Comparison of ENCODE assay signal across 9 cellular contexts in the genomic region with DNA sequence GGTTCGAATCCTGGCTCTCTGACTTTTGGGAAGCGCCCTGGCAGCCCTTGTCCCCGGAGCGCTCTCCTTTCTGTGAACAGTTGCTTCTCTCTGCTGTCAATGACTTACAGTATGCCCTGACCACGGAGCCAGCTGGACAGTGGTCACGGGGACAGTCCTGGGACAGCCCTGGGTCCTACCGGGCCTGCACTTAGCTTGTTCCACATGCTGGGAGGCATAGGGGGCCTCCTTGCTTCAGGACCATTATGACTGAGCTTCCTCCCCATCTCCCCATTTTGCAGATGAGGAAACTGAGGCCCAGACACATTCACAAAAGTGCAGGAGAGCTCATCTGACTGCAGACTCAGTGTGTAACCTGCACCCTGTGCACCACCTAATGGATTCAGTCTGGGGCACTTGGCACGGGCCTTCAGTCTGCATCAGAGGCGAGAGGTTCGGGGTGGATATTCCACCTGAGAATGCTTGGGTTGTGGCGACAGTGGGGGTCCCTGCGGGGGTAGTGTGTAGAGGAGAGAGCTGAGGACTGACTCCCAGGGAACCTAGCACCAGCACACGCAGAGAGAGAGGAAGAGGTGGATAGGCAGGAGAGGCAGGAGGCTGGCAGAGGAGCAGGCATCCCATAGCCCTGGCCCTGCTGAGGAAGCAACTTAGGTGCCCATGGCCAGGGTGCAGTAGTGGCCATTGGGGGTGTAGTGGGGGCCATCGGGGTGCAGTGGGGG. TPM values are rescaled to one million over a fixed set of nuclear protein-coding genes. Genes with fewer than 3 reads are reported as not detected.
DNase-seq lines count a peak whose midpoint lies in the region; ATAC-seq and TF ChIP-seq lines count a peak whose summit lies in the region.
"Had no signal": no experiment of that assay in that cellular context is flagged by ENCODE, and none has a peak within 500 bp of the region (broad histone marks: within the 10 kb centered on the region; RNA-seq: fewer than 3 reads in every experiment).

No MANE protein-coding gene starts in this region.

- peaks cover 3% of the 10 kb centered on the region for H4K20me1 ChIP-seq in H9 (ENCODE audit: control insufficient read depth, insufficient read depth, insufficient read length)
- peaks cover 42% of the 10 kb centered on the region for H4K20me1 ChIP-seq in hepatocyte (ENCODE audit: insufficient read depth, poor library complexity, severe bottlenecking)

- peak overlapping the region; percentile 85; the same call in 1 of the 2 replicates for H3K14ac ChIP-seq in H9 (ENCODE audit: insufficient read depth, low read length)

- H3K4me3 ChIP-seq in hepatocyte, result peak overlapping the region; percentile 90

- no peak overlapping the region for H3K56ac ChIP-seq in H9 (ENCODE audit: insufficient read length, low read depth, low read length)

- H3K4me2 ChIP-seq in H9 (ENCODE audit: insufficient read depth, insufficient read length, low read length) (peak overlapping the region; percentile 66), hepatocyte (peak overlapping the region; percentile 93)

- no peak overlapping the region for H2BK5ac ChIP-seq in H9 (ENCODE audit: insufficient read length, low read length)

- peaks cover 16 to 33% (median 31%) of the 10 kb centered on the region in 3 experiments for H3K36me3 Mint-ChIP-seq in H9 (ENCODE audit: insufficient read depth in 1 of 3, low read depth in 3 of 3)
- H3K36me3 Mint-ChIP-seq in activated naive CD8-positive, alpha-beta T cell treated with anti-CD3 and anti-CD28 coated beads, Interleukin-2, amount 10 ng/mL, durations not matched to agents 7 days and 5 days, result peaks cover 1% of the 10 kb centered on the region

- no peak overlapping the region for H2AFZ ChIP-seq in H9 (ENCODE audit: low read length)
- no peak overlapping the region for H2AFZ ChIP-seq in hepatocyte

- H2BK120ac ChIP-seq in H9 (ENCODE audit: low read depth, low read length, poor library complexity, severe bottlenecking), result no peak overlapping the region

- H3K36me3 ChIP-seq in hepatocyte (replicated peaks; ENCODE audit: insufficient read depth, low read depth), result no peaks in the 10 kb centered on the region

- intact Hi-C loops in sciatic nerve (cut with DNase I), result no loop called here

- H3K4ac ChIP-seq in H9 (ENCODE audit: low read depth, low read length), result no peak overlapping the region

- H3K27ac ChIP-seq in H9 (ENCODE audit: insufficient read length, low read depth, low read length) (no peak overlapping the region), hepatocyte (no peak overlapping the region)

- no peak overlapping the region for H2AK5ac ChIP-seq in H9 (ENCODE audit: insufficient read length, low read length)

- H4K8ac ChIP-seq in H9 (replicated peaks; ENCODE audit: insufficient read length, low read depth, low read length), result no peak overlapping the region

- no peaks in the 10 kb centered on the region for H3K27me3 ChIP-seq in H9 (ENCODE audit: insufficient read depth, low read length)
- no peaks in the 10 kb centered on the region for H3K27me3 ChIP-seq in hepatocyte

- H3K9me3 ChIP-seq in H9 (ENCODE audit: control insufficient read depth, low read depth, low read length) (no peaks in the 10 kb centered on the region), hepatocyte (ENCODE audit: low read depth) (no peaks in the 10 kb centered on the region)

- H4K91ac ChIP-seq in H9 (ENCODE audit: insufficient read length, low read depth, low read length), result no peak overlapping the region

- peaks cover 5% of the 10 kb centered on the region for H3K23me2 ChIP-seq in H9 (ENCODE audit: insufficient read length, low read depth, low read length, poor library complexity, severe bottlenecking)

- TF ChIP-seq CTCF in H9 (conservative IDR thresholded peaks at IDR 0.05) (no peak), hepatocyte (IDR thresholded peaks at IDR 0.05; ENCODE audit: poor library complexity) (no peak)

- H2BK12ac ChIP-seq in H9 (ENCODE audit: insufficient read length, low read depth, low read length), result no peak overlapping the region

- H3K27ac Mint-ChIP-seq in H9, result peak overlapping the region; percentile 64 to 94 (median 76); a peak in 3 of 7 replicates
- no peak overlapping the region for H3K27ac Mint-ChIP-seq in activated naive CD8-positive, alpha-beta T cell treated with anti-CD3 and anti-CD28 coated beads, Interleukin-2, amount 10 ng/mL, durations not matched to agents 7 days and 5 days

- no peak for ATAC-seq in activated naive CD8-positive, alpha-beta T cell treated with anti-CD3 and anti-CD28 coated beads, Interleukin-2, amount 10 ng/mL, durations not matched to agents 7 days and 5 days (ENCODE audit: low read depth)
- ATAC-seq in sciatic nerve, result peak; percentile 7
- ATAC-seq in GM18867 (IDR thresholded peaks at IDR 0.05; ENCODE audit: unreplicated experiment), result no peak

- no CpG with 5 or more reads among the region's 14 CpGs for WGBS in H9 (ENCODE audit: extremely low coverage, insufficient read length, low lambda C conversion rate)
- WGBS in hepatocyte (ENCODE audit: low lambda C conversion rate, missing lambda C conversion rate), result 92% methylated on average over 14 of the region's 14 CpGs

- H3T11ph ChIP-seq in H9 (ENCODE audit: low read length), result no peak overlapping the region

- no peak overlapping the region for H3K23ac ChIP-seq in H9 (ENCODE audit: insufficient read length, low read depth, low read length)

- peaks cover 33 to 37% of the 10 kb centered on the region in 2 experiments for H3K4me1 Mint-ChIP-seq in H9
- H3K4me1 Mint-ChIP-seq in activated naive CD8-positive, alpha-beta T cell treated with anti-CD3 and anti-CD28 coated beads, Interleukin-2, amount 10 ng/mL, durations not matched to agents 7 days and 5 days, result no peaks in the 10 kb centered on the region

- DNase-seq in H9 (peak; percentile 22), hepatocyte (ENCODE audit: low spot score) (no peak), sciatic nerve (ENCODE audit: low spot score) (no peak), putamen (ENCODE audit: low spot score) (no peak), NCI-H510A (lab: John Stamatoyannopoulos, UW) (no peak)
- DNase-seq in activated naive CD8-positive, alpha-beta T cell treated with anti-CD3 and anti-CD28 coated beads, Interleukin-2, amount 10 ng/mL, durations not matched to agents 7 days and 5 days, result no peak
- DNase-seq in activated CD8-positive, alpha-beta memory T cell treated with anti-CD3 and anti-CD28 coated beads, Interleukin-2, amount 50 U/mL, for 48 hours, result no peak
- DNase-seq: cortex of kidney had no signal

- no peak overlapping the region for H3K9ac ChIP-seq in H9 (ENCODE audit: extremely low read depth, insufficient read length, low read length)

- no peak overlapping the region for H4K5ac ChIP-seq in H9 (ENCODE audit: insufficient read length, low read depth, low read length)

- H3K9me3 Mint-ChIP-seq in H9, result no peaks in the 10 kb centered on the region; a peak in 2 of 5 replicates
- no peaks in the 10 kb centered on the region for H3K9me3 Mint-ChIP-seq in activated naive CD8-positive, alpha-beta T cell treated with anti-CD3 and anti-CD28 coated beads, Interleukin-2, amount 10 ng/mL, durations not matched to agents 7 days and 5 days

- peaks cover 4% of the 10 kb centered on the region; the same call in 1 of the 2 replicates for H3K27me3 Mint-ChIP-seq in H9 (ENCODE audit: low read depth)
- H3K27me3 Mint-ChIP-seq in activated naive CD8-positive, alpha-beta T cell treated with anti-CD3 and anti-CD28 coated beads, Interleukin-2, amount 10 ng/mL, durations not matched to agents 7 days and 5 days, result peaks cover 19% of the 10 kb centered on the region

- peaks cover 3% of the 10 kb centered on the region for H3K79me1 ChIP-seq in H9 (ENCODE audit: insufficient read depth, low read depth, low read length, poor library complexity, severe bottlenecking)

- no peak overlapping the region for H3K18ac ChIP-seq in H9 (ENCODE audit: insufficient read length, low read depth, low read length)

- H3K79me2 ChIP-seq in H9 (ENCODE audit: insufficient read depth, low read length) (peaks cover 32% of the 10 kb centered on the region; the same call in 1 of the 2 replicates), hepatocyte (peaks cover 65% of the 10 kb centered on the region)

- H3K4me3 Mint-ChIP-seq in H9, result peak overlapping the region; percentile 79 to 94
- H3K4me3 Mint-ChIP-seq in activated naive CD8-positive, alpha-beta T cell treated with anti-CD3 and anti-CD28 coated beads, Interleukin-2, amount 10 ng/mL, durations not matched to agents 7 days and 5 days, result peak overlapping the region; percentile 39

- H3K4me1 ChIP-seq in H9 (ENCODE audit: insufficient read depth, low read length) (peaks cover 9% of the 10 kb centered on the region; the same call in 1 of the 2 replicates), hepatocyte (ENCODE audit: insufficient read depth) (peaks cover 4% of the 10 kb centered on the region)

- H3K9me2 ChIP-seq in hepatocyte (replicated peaks; ENCODE audit: insufficient read depth), result no peaks in the 10 kb centered on the region

- POLR2A ChIA-PET in activated naive CD8-positive, alpha-beta T cell treated with anti-CD3 and anti-CD28 coated beads, Interleukin-2, amount 10 ng/mL, durations not matched to agents 7 days and 5 days (lab: Charles Lee), result no interaction called here

- no peak overlapping the region for H2BK20ac ChIP-seq in H9 (ENCODE audit: low read depth, low read length, poor library complexity, severe bottlenecking)

- no peak overlapping the region for H2BK15ac ChIP-seq in H9 (ENCODE audit: low read depth, low read length)

RNA-seq across cellular contexts. Expression of a gene that starts 1.6 kb away (rescaled TPM):
- total RNA-seq in H9 (2021), result 51.5 and 57.0 TPM in 2 replicates
- under 1 TPM; 0.06 to 0.14 TPM for total RNA-seq in activated naive CD8-positive, alpha-beta T cell treated with anti-CD3 and anti-CD28 coated beads, Interleukin-2, amount 10 ng/mL, durations not matched to agents 7 days and 5 days
- total RNA-seq in hepatocyte, result 51.5 and 55.5 TPM in 2 replicates
- polyA plus RNA-seq in hepatocyte, result 16.0 and 17.6 TPM in 2 replicates
- 99.7 TPM for total RNA-seq in sciatic nerve

Comparison
In these comparisons a context has a peak if more than half of its experiments do, and no peak if none do; other contexts are left out.
1. RNA of a gene that starts 1.6 kb away (total RNA-seq): 99.7 TPM in sciatic nerve (single experiment), 51.5 to 57.0 TPM in H9 and 51.5 to 55.5 TPM in hepatocyte; 0.06 to 0.14 TPM in activated naive CD8-positive, alpha-beta T cell treated with anti-CD3 and anti-CD28 coated beads, Interleukin-2, amount 10 ng/mL, durations not matched to agents 7 days and 5 days; every median in the first group is over 10 times any median in the second.